14 cellular contexts compared by ENCODE assay signal in the genomic region with DNA sequence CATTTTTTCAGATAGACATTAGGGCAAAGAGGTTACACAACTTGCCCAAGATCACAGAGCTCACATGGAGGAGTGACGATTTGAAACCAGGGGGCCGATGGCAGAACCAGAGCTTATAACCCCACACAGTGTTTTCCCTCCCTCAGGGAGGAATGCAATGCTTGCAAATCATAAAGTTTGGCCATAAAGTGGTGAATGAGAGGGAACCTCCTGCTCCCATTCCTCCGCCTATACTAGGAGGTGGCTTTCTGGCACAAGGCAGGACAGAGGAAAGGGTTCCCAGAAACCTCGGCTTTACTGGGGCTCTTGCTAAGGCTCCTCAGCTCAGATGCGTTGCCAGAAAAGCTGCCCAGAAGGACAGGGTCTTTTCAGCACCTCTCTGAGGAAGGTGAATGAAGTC.
"Had no signal": no experiment of that assay in that cellular context is flagged by ENCODE, and none has a peak within 500 bp of the region (broad histone marks: within the 10 kb centered on the region; RNA-seq: fewer than 3 reads in every experiment).

No MANE protein-coding gene starts in this region.

- H3K36me3 ChIP-seq: suprapubic skin had no signal

- H3K4me3 ChIP-seq: suprapubic skin had no signal

- DNase-seq: activated CD4-positive, alpha-beta memory T cell treated with anti-CD3 and anti-CD28 coated beads for 36 hours; activated CD8-positive, alpha-beta memory T cell treated with anti-CD3 and anti-CD28 coated beads, Interleukin-2, amount 10 ng/mL, durations not matched to agents 7 days and 5 days; activated naive CD4-positive, alpha-beta T cell treated with anti-CD3 and anti-CD28 coated beads, Interleukin-2, amount 50 U/mL, for 16 hours; activated T-cell treated with anti-CD3 and anti-CD28 coated beads, Interleukin-2, amount 50 U/mL, for 1 hour; caudate nucleus; natural killer cell; stimulated activated CD4-positive, alpha-beta T cell treated with anti-CD3 and anti-CD28 coated beads, Interleukin-4, amount 100 ng/mL, for 1 hour; trophoblast cell had no signal

- FAIRE-seq: colon had no signal

- H3K27me3 ChIP-seq: suprapubic skin had no signal

- H3K27ac Mint-ChIP-seq: activated CD4-positive, alpha-beta memory T cell treated with anti-CD3 and anti-CD28 coated beads for 36 hours; activated CD8-positive, alpha-beta memory T cell treated with anti-CD3 and anti-CD28 coated beads, Interleukin-2, amount 10 ng/mL, durations not matched to agents 7 days and 5 days; natural killer cell; stimulated activated naive CD8-positive, alpha-beta T cell treated with anti-CD3 and anti-CD28 coated beads, Interleukin-15, Interleukin-2, amounts not matched to agents 100 ng/mL and 50 ng/mL, for 24 hours; T-helper 2 cell treated with Interferon-gamma antibody and Interleukin-4, amounts not matched to agents 5 μg/mL and 100 μg/mL, for 36 hours had no signal

- H3K27me3 Mint-ChIP-seq: activated CD4-positive, alpha-beta memory T cell treated with anti-CD3 and anti-CD28 coated beads for 36 hours; activated CD8-positive, alpha-beta memory T cell treated with anti-CD3 and anti-CD28 coated beads, Interleukin-2, amount 10 ng/mL, durations not matched to agents 7 days and 5 days; stimulated activated naive CD8-positive, alpha-beta T cell treated with anti-CD3 and anti-CD28 coated beads, Interleukin-15, Interleukin-2, amounts not matched to agents 100 ng/mL and 50 ng/mL, for 24 hours had no signal

- H3K27ac ChIP-seq: suprapubic skin had no signal

- H3K4me3 Mint-ChIP-seq: activated CD4-positive, alpha-beta memory T cell treated with anti-CD3 and anti-CD28 coated beads for 36 hours; activated CD8-positive, alpha-beta memory T cell treated with anti-CD3 and anti-CD28 coated beads, Interleukin-2, amount 10 ng/mL, durations not matched to agents 7 days and 5 days; natural killer cell; stimulated activated naive CD8-positive, alpha-beta T cell treated with anti-CD3 and anti-CD28 coated beads, Interleukin-15, Interleukin-2, amounts not matched to agents 100 ng/mL and 50 ng/mL, for 24 hours; T-helper 2 cell treated with Interferon-gamma antibody and Interleukin-4, amounts not matched to agents 5 μg/mL and 100 μg/mL, for 36 hours had no signal

- ATAC-seq: activated CD4-positive, CD25-positive, alpha-beta regulatory T cell treated with anti-CD3 and anti-CD28 coated beads, Interleukin-2, amount 50 U/mL, for 24 hours; activated CD8-positive, alpha-beta memory T cell treated with anti-CD3 and anti-CD28 coated beads, Interleukin-2, amount 10 ng/mL, durations not matched to agents 7 days and 5 days; esophagus mucosa; natural killer cell had no signal
